In genomic region chr6:24581084-24581669, GRCh38 we compare ENCODE assay signal across 8 cellular contexts.
A peak's percentile ranks its signal among the peaks of the same experiment; 100 is the strongest.
DNase-seq lines count a peak whose midpoint lies in the region; ATAC-seq and TF ChIP-seq lines count a peak whose summit lies in the region.

No MANE protein-coding gene starts in this region.

- no peak overlapping the region for H3K9ac ChIP-seq in mesenchymal stem cell (ENCODE audit: low read length)

- ATAC-seq in GM18505 (IDR thresholded peaks at IDR 0.05; ENCODE audit: unreplicated experiment) (peak; percentile 73), HG03432 (IDR thresholded peaks at IDR 0.05; ENCODE audit: unreplicated experiment) (peak; percentile 77)

- no peak overlapping the region for H2AFZ ChIP-seq in mesenchymal stem cell (ENCODE audit: low read depth, low read length)

- no peak overlapping the region for H4K91ac ChIP-seq in mesenchymal stem cell (ENCODE audit: low read length)

- peaks cover under 1 to 3% of the 10 kb centered on the region in 2 experiments for H3K27me3 ChIP-seq in mesenchymal stem cell (ENCODE audit: control insufficient read depth in 1 of 2, insufficient read depth in 1 of 2, low read length in 2 of 2)

- H4K8ac ChIP-seq in mesenchymal stem cell (ENCODE audit: low read length): no peak overlapping the region

- no peak overlapping the region for H3K23ac ChIP-seq in mesenchymal stem cell (ENCODE audit: low read length in 2 of 2)

- no peak overlapping the region for H2BK5ac ChIP-seq in mesenchymal stem cell (ENCODE audit: low read depth, low read length, poor library complexity, severe bottlenecking)

- H3K4me2 ChIP-seq in mesenchymal stem cell (ENCODE audit: low read length, poor library complexity, severe bottlenecking): no peak overlapping the region

- no peak overlapping the region for H2AK5ac ChIP-seq in mesenchymal stem cell (ENCODE audit: low read length, severe bottlenecking)

- no peak overlapping the region for H2BK120ac ChIP-seq in mesenchymal stem cell (ENCODE audit: low read depth, low read length)

- TF ChIP-seq POLR2A in GM18505 (IDR thresholded peaks at IDR 0.05; ENCODE audit: borderline replicate concordance, extremely low read depth, insufficient read depth, insufficient read length): no peak

- H3K4me1 ChIP-seq in mesenchymal stem cell (ENCODE audit: control insufficient read depth, insufficient read depth, low read depth, low read length): peaks cover 1% of the 10 kb centered on the region

- H3K9me3 ChIP-seq in mesenchymal stem cell (ENCODE audit: control insufficient read depth, low read length): no peaks in the 10 kb centered on the region

- whole genome bisulfite sequencing in mesenchymal stem cell: 61% methylated on average over 7 of the region's 7 CpGs

- DNase-seq in NCI-H748 (lab: John Stamatoyannopoulos, UW; ENCODE audit: unreplicated experiment) (peak; percentile 80), mesenchymal stem cell (peak; percentile 67)
- DNase-seq in activated CD4-positive, alpha-beta T cell treated with anti-CD3 and anti-CD28 coated beads, Interleukin-2, amount 50 U/mL, for 48 hours: peak; percentile 84 to 87
- peak; percentile 71 for DNase-seq in effector CD4-positive, alpha-beta T cell
- DNase-seq in stimulated activated CD8-positive, alpha-beta memory T cell treated with anti-CD3 and anti-CD28 coated beads, Interleukin-15, amount 100 ng/mL, for 4 hours (ENCODE audit: low read depth in 2 of 2): peak; percentile 47 to 55

- no peak overlapping the region for H2BK15ac ChIP-seq in mesenchymal stem cell (ENCODE audit: low read depth, poor library complexity, severe bottlenecking)

- no peak overlapping the region for H3K4me3 ChIP-seq in mesenchymal stem cell (ENCODE audit: insufficient read depth in 1 of 2, low read depth in 1 of 2, low read length in 2 of 2)

- TF ChIP-seq CTCF in 22Rv1 (IDR thresholded peaks at IDR 0.05): peak; percentile 88

- H3K18ac ChIP-seq in mesenchymal stem cell (ENCODE audit: low read depth in 1 of 2, low read length in 2 of 2): no peak overlapping the region

- H3K4ac ChIP-seq in mesenchymal stem cell (ENCODE audit: low read depth in 1 of 2, low read length in 2 of 2): no peak overlapping the region

- H2BK12ac ChIP-seq in mesenchymal stem cell (ENCODE audit: low read length in 2 of 2): no peak overlapping the region

- no peak overlapping the region for H3K14ac ChIP-seq in mesenchymal stem cell (ENCODE audit: low read length in 2 of 2)

- H3K79me1 ChIP-seq in mesenchymal stem cell (replicated peaks; ENCODE audit: low read length, poor library complexity, severe bottlenecking): no peaks in the 10 kb centered on the region

- H3K36me3 ChIP-seq in mesenchymal stem cell (ENCODE audit: control insufficient read depth in 1 of 2, insufficient read depth in 2 of 2, low read depth in 1 of 2, low read length in 2 of 2): no peaks in the 10 kb centered on the region

- no peak overlapping the region for H3K27ac ChIP-seq in 22Rv1
- H3K27ac ChIP-seq in mesenchymal stem cell (ENCODE audit: low read length, poor library complexity, severe bottlenecking): no peak overlapping the region
